9 cellular contexts compared by ENCODE assay signal in the genomic region with DNA sequence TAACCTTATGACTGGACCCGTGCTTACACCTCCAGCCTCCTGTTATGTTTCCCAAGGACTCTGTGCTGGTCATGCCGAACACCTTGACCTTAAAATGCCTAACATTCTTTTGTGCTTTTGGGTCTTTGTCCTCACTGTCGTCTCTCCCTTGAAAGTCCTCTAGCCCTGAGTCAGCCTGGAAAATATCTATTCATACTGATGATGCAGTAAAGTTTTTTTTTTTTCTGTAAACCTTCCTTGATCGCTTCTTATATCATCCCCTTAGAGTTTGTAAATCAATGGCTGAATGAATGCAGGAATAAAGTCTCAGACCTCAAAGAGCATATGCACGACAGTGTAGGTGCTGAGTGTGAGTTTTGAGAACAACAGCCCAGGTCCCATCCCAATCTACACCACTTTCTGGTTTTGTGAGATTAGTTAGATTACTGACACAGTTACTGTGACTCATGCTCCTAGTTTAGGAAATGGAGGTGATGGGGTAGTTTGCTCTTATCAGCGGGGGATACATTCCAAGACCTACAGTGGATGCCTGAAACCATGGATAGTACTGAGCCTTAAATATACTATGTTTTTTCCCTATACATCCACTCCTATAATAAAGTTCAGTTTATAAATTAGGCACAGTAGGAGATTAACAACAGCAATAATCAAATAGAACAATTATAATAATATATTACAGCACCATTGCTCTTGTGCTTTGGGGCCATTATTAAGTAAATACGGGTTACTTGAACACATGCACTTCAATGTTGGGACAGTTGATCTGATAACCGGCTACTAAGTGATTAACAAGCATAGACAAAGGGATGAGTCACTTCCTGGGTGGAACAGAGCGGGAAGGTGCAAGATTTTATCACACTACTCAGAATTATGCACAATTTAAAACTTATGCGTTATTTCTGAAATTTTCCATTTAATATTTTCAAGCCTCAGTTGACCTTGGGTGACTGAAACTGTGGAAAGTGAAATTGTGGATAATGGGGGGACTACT. TPM values are rescaled to one million over a fixed set of nuclear protein-coding genes. Genes with fewer than 3 reads are reported as not detected.
DNase-seq lines count a peak whose midpoint lies in the region; ATAC-seq and TF ChIP-seq lines count a peak whose summit lies in the region.
"Had no signal": no experiment of that assay in that cellular context is flagged by ENCODE, and none has a peak within 500 bp of the region (broad histone marks: within the 10 kb centered on the region; RNA-seq: fewer than 3 reads in every experiment).

No MANE protein-coding gene starts in this region.

- H3K27ac ChIP-seq in HUES64 (ENCODE audit: low read depth, low read length), result peak overlapping the region; percentile 21; the same call in 1 of the 2 replicates
- H3K27ac ChIP-seq: colonic mucosa had no signal

- no peak for TF ChIP-seq CTCF in activated CD8-positive, alpha-beta T cell treated with anti-CD3 and anti-CD28 coated beads for 36 hours (IDR thresholded peaks at IDR 0.05)

- intact Hi-C loops in activated CD8-positive, alpha-beta T cell treated with anti-CD3 and anti-CD28 coated beads for 36 hours (cut with micrococcal nuclease), result no loop called here
- intact Hi-C loops in left colon (cut with DNase I, micrococcal nuclease), result no loop called here

- H3K27me3 Mint-ChIP-seq in activated CD8-positive, alpha-beta T cell treated with anti-CD3 and anti-CD28 coated beads for 36 hours, result peaks cover 8% of the 10 kb centered on the region

- no peaks in the 10 kb centered on the region for H3K9me3 ChIP-seq in HUES64 (ENCODE audit: insufficient read depth, low read depth, low read length)
- H3K9me3 ChIP-seq: colonic mucosa had no signal

- peaks cover 16% of the 10 kb centered on the region for H3K4me1 Mint-ChIP-seq in activated CD8-positive, alpha-beta T cell treated with anti-CD3 and anti-CD28 coated beads for 36 hours (ENCODE audit: low read depth)

- H3K4me3 ChIP-seq in HUES64 (ENCODE audit: low read length), result no peak overlapping the region
- H3K4me3 ChIP-seq: colonic mucosa had no signal

- peak overlapping the region; percentile 47 for H3K27ac Mint-ChIP-seq in activated CD8-positive, alpha-beta T cell treated with anti-CD3 and anti-CD28 coated beads for 36 hours

- H3K4me1 ChIP-seq in HUES64 (ENCODE audit: insufficient read depth, low read length), result peaks cover 13% of the 10 kb centered on the region
- H3K4me1 ChIP-seq: colonic mucosa had no signal

- DNase-seq in Daoy (ENCODE audit: low read depth) (peak; percentile 39), left colon (no peak), Ammon's horn (ENCODE audit: low spot score) (no peak)
- DNase-seq in activated CD8-positive, alpha-beta T cell treated with anti-CD3 and anti-CD28 coated beads for 36 hours, result peak; percentile 26
- DNase-seq: colonic mucosa, NCI-H526 treated with DMSO at 0.1 percent for 48 hours had no signal

- CTCF ChIA-PET in activated CD8-positive, alpha-beta T cell treated with anti-CD3 and anti-CD28 coated beads for 36 hours (lab: Charles Lee), result interaction anchor here (0.8 kb wide), 1 partner anchor 35 kb away, joined by 3 read pairs; no protein-coding TSS in a partner anchor

- H3K27me3 ChIP-seq in HUES64 (ENCODE audit: insufficient read depth, low read length), result no peaks in the 10 kb centered on the region
- H3K27me3 ChIP-seq: colonic mucosa had no signal

- no peaks in the 10 kb centered on the region for H3K9me3 Mint-ChIP-seq in activated CD8-positive, alpha-beta T cell treated with anti-CD3 and anti-CD28 coated beads for 36 hours

- no peak overlapping the region for H3K4me3 Mint-ChIP-seq in activated CD8-positive, alpha-beta T cell treated with anti-CD3 and anti-CD28 coated beads for 36 hours

- H3K36me3 Mint-ChIP-seq in activated CD8-positive, alpha-beta T cell treated with anti-CD3 and anti-CD28 coated beads for 36 hours (ENCODE audit: low read depth), result no peaks in the 10 kb centered on the region

- POLR2A ChIA-PET in activated CD8-positive, alpha-beta T cell treated with anti-CD3 and anti-CD28 coated beads for 36 hours (lab: Charles Lee), result interaction anchor here (0.7 kb wide), 1 partner anchor 48 kb away, joined by 4 read pairs; no protein-coding TSS in a partner anchor

- peak; percentile 89 for ATAC-seq in activated CD8-positive, alpha-beta T cell treated with anti-CD3 and anti-CD28 coated beads for 36 hours
- peak; percentile 53 for ATAC-seq in left colon
- ATAC-seq in GM18505 (IDR thresholded peaks at IDR 0.05; ENCODE audit: unreplicated experiment), result no peak
- no peak for ATAC-seq in GM19023 (IDR thresholded peaks at IDR 0.05; ENCODE audit: unreplicated experiment)

- H3K9ac ChIP-seq in HUES64 (ENCODE audit: low read depth, low read length), result no peak overlapping the region; the same call in 1 of the 2 replicates

- TF ChIP-seq POLR2A in GM18505 (IDR thresholded peaks at IDR 0.05; ENCODE audit: borderline replicate concordance, extremely low read depth, insufficient read depth, insufficient read length), result no peak

- H3K36me3 ChIP-seq in HUES64 (ENCODE audit: insufficient read depth, low read length), result no peaks in the 10 kb centered on the region
- H3K36me3 ChIP-seq: colonic mucosa had no signal

- 82% methylated on average over 8 of the region's 10 CpGs for WGBS in HUES64

RNA-seq across cellular contexts. Expression of a gene that starts 8.5 kb away (rescaled TPM):
- not detected in 2 replicates for total RNA-seq in Daoy (2014; rRNA removed; shearing (Covaris generic))
- not detected for polyA plus RNA-seq in HUES64 (2013, experiment 1 of 2)
- not detected for polyA plus RNA-seq in HUES64 (2013, experiment 2 of 2)
- not detected for total RNA-seq in activated CD8-positive, alpha-beta T cell treated with anti-CD3 and anti-CD28 coated beads for 36 hours
- total RNA-seq in left colon, result not detected

RNA-seq across cellular contexts. Expression of a gene that starts 12.4 kb away (rescaled TPM):
- total RNA-seq in Daoy (2014; rRNA removed; shearing (Covaris generic)), result not detected in 2 replicates
- not detected for polyA plus RNA-seq in HUES64 (2013, experiment 1 of 2)
- polyA plus RNA-seq in HUES64 (2013, experiment 2 of 2), result not detected
- total RNA-seq in activated CD8-positive, alpha-beta T cell treated with anti-CD3 and anti-CD28 coated beads for 36 hours, result not detected
- total RNA-seq in left colon, result under 1 TPM in 1 of 2 donors, not detected in 1; 0.31 TPM

RNA-seq across cellular contexts. Expression of a gene that starts 20.8 kb away (rescaled TPM):
- total RNA-seq in Daoy (2014; rRNA removed; shearing (Covaris generic)), result not detected in 2 replicates
- polyA plus RNA-seq in HUES64 (2013, experiment 1 of 2), result not detected
- polyA plus RNA-seq in HUES64 (2013, experiment 2 of 2), result not detected
- total RNA-seq in activated CD8-positive, alpha-beta T cell treated with anti-CD3 and anti-CD28 coated beads for 36 hours, result not detected
- total RNA-seq in left colon, result under 1 TPM in 1 of 2 donors, not detected in 1; 0.46 TPM
- total RNA-seq: colonic mucosa had no signal

RNA-seq across cellular contexts. Expression of a gene that starts 47.2 kb away (rescaled TPM):
- total RNA-seq in Daoy (2014; rRNA removed; shearing (Covaris generic)), result 55.0 and 66.6 TPM in 2 replicates
- 61.7 TPM for polyA plus RNA-seq in HUES64 (2013, experiment 1 of 2)
- polyA plus RNA-seq in HUES64 (2013, experiment 2 of 2), result 59.8 TPM
- total RNA-seq in activated CD8-positive, alpha-beta T cell treated with anti-CD3 and anti-CD28 coated beads for 36 hours, result 10 to 100 TPM; 76.4 to 78.7 TPM
- 10 to 100 TPM; 48.5 to 52.3 TPM for total RNA-seq in left colon

Comparison
In these comparisons a context has a peak if more than half of its experiments do, and no peak if none do; other contexts are left out.
1. DNase-seq: peak in Daoy (single experiment) and activated CD8-positive, alpha-beta T cell treated with anti-CD3 and anti-CD28 coated beads for 36 hours (single experiment); none in left colon (0 of 2) and Ammon's horn (single experiment).
2. ATAC-seq: peak in activated CD8-positive, alpha-beta T cell treated with anti-CD3 and anti-CD28 coated beads for 36 hours (single experiment) and left colon (single experiment); none in GM18505 (single experiment) and GM19023 (single experiment).